ENCODE assay signal across 9 cellular contexts in the genomic region with DNA sequence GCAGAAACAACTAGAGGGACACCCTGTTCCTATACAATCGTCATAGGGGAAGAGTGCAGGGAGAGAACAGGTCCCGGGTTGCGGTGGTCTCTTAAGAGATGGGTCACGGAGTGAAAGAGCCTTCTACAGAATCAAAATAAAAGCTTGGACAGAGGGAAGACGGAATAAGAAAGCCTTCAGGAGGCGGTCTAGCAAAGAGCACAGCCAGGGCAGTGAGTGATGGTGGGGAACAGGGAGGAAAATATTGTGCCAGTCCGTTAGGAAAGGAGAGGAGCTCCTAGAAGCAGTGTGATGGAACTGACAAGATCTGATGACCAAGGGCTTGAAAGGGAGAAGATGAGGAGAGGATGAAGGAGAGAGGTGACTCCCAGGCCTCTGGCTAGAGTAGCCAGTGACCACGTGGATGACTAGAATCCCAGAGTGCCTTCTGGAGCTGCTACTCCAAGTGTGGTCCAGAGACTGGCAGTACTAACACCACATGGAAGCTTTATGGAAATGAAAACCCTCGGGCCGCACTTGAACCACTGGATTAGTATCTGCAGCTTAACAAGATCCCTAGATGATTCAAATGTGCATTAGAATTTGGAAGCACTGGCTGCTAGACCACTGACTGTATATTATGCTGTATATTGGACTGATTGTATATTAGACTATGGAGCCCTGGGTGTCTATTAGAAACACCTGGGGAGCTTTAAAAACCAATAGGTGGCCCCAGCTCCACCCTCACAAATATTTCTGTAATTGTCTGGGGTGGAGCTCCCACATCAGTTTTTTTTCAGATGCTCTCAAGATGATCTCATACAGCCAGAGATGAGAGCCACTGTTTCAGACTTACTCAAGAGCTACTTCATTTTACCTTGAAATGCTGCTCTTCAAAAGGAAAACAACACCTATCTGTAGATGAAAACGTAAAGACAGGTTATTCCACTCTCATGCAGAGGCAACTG. TPM values are rescaled to one million over a fixed set of nuclear protein-coding genes. Genes with fewer than 3 reads are reported as not detected.
DNase-seq lines count a peak whose midpoint lies in the region; ATAC-seq and TF ChIP-seq lines count a peak whose summit lies in the region.
"Had no signal": no experiment of that assay in that cellular context is flagged by ENCODE, and none has a peak within 500 bp of the region (broad histone marks: within the 10 kb centered on the region; RNA-seq: fewer than 3 reads in every experiment).

No MANE protein-coding gene starts in this region.

- no peak overlapping the region for H2AFZ ChIP-seq in DND-41 (ENCODE audit: low read depth, low read length)
- H2AFZ ChIP-seq in IMR-90 (replicated peaks; ENCODE audit: low read length, poor library complexity): peak overlapping the region; percentile 84
- peak overlapping the region; percentile 98 for H2AFZ ChIP-seq in neural progenitor cell (replicated peaks)

- peak overlapping the region; percentile 90 for H2AK9ac ChIP-seq in IMR-90 (replicated peaks; ENCODE audit: low read depth, low read length, poor library complexity)

- peak overlapping the region; percentile 81 for H2BK120ac ChIP-seq in IMR-90 (ENCODE audit: low read depth, low read length)

- H3K4me1 ChIP-seq in DND-41 (ENCODE audit: insufficient read depth, low read length) (peaks cover 94% of the 10 kb centered on the region), IMR-90 (ENCODE audit: control insufficient read depth, insufficient read depth, low read length) (peaks cover 13% of the 10 kb centered on the region), neural progenitor cell (peaks cover 4% of the 10 kb centered on the region)

- no peaks in the 10 kb centered on the region for H3K36me3 Mint-ChIP-seq in neural progenitor cell

- TF ChIP-seq CTCF in DND-41 (IDR thresholded peaks at IDR 0.05; ENCODE audit: borderline replicate concordance, extremely low read depth, low read length, poor library complexity, severe bottlenecking) (no peak), IMR-90 (conservative IDR thresholded peaks at IDR 0.05; ENCODE audit: low read depth, low read length) (no peak), choroid plexus epithelial cell (conservative IDR thresholded peaks at IDR 0.05; ENCODE audit: low read depth, low read length) (peak; percentile 5), neural progenitor cell (IDR thresholded peaks at IDR 0.05) (no peak)

- H3K9me3 ChIP-seq in DND-41 (ENCODE audit: insufficient read depth, low read length, severe bottlenecking) (no peaks in the 10 kb centered on the region), IMR-90 (ENCODE audit: control insufficient read depth, insufficient read depth, low read length) (no peaks in the 10 kb centered on the region), neural progenitor cell (ENCODE audit: low read depth) (no peaks in the 10 kb centered on the region)

- in situ Hi-C loops in IMR-90 (cut with MboI; ENCODE audit: low sequenced_read_pairs): loop anchor here (5.0 kb wide), 1 partner anchor 45 kb away; no protein-coding TSS in a partner anchor

- peak overlapping the region; percentile 71 for H4K5ac ChIP-seq in IMR-90 (ENCODE audit: low read depth, low read length)

- DNase-seq in DND-41: no peak
- DNase-seq in IMR-90: peak; percentile 55
- peak; percentile 62 for DNase-seq in choroid plexus epithelial cell (ENCODE audit: low read depth)
- no peak for DNase-seq in neural progenitor cell (ENCODE audit: low spot score)
- no peak for DNase-seq in NCI-H187 (lab: John Stamatoyannopoulos, UW)
- DNase-seq in NCI-H2196 treated with DMSO at 0.1 percent for 48 hours (lab: John Stamatoyannopoulos, UW; ENCODE audit: unreplicated experiment): no peak
- DNase-seq in RPMI8226: no peak
- DNase-seq: immature natural killer cell had no signal

- peaks cover 25 to 53% of the 10 kb centered on the region in 2 experiments for H3K79me1 ChIP-seq in IMR-90 (ENCODE audit: low read depth in 1 of 2, low read length in 2 of 2)

- H3K9me3 Mint-ChIP-seq in neural progenitor cell: no peaks in the 10 kb centered on the region

- peaks cover 39% of the 10 kb centered on the region for H3K79me2 ChIP-seq in DND-41 (ENCODE audit: insufficient read depth, low read length)
- H3K79me2 ChIP-seq in neural progenitor cell (ENCODE audit: low read depth): no peaks in the 10 kb centered on the region

- POLR2A ChIA-PET in IMR-90 (lab: Charles Lee; ENCODE audit: unreplicated experiment): interaction anchor here (0.6 to 0.9 kb wide), 2 partner anchors 44 to 146 kb away, joined by 4 to 9 read pairs; no protein-coding TSS in a partner anchor

- intact Hi-C loops in IMR-90 (cut with micrococcal nuclease): loop anchor here (1.0 to 2.0 kb wide), 3 partner anchors 27 to 97 kb away; no protein-coding TSS in a partner anchor

- H3K27ac ChIP-seq in DND-41 (ENCODE audit: low read length): peak overlapping the region; percentile 85
- peak overlapping the region; percentile 99 for H3K27ac ChIP-seq in IMR-90 (ENCODE audit: insufficient read depth, low read length)
- no peak overlapping the region for H3K27ac ChIP-seq in neural progenitor cell

- H3K9ac ChIP-seq in DND-41 (ENCODE audit: low read depth, low read length) (peak overlapping the region; percentile 84), IMR-90 (ENCODE audit: low read depth, low read length) (peak overlapping the region; percentile 92), neural progenitor cell (no peak overlapping the region)

- TF ChIP-seq POLR2A in IMR-90 (IDR thresholded peaks at IDR 0.05; ENCODE audit: low read depth, low read length): no peak

- H3K4me2 ChIP-seq in DND-41 (ENCODE audit: insufficient read depth, low read length) (peak overlapping the region; percentile 86), IMR-90 (ENCODE audit: low read depth, low read length) (peak overlapping the region; percentile 95), neural progenitor cell (peak overlapping the region; percentile 89)

- H3K27me3 Mint-ChIP-seq in neural progenitor cell (ENCODE audit: insufficient read depth, low read depth): peaks cover 11% of the 10 kb centered on the region

- peak overlapping the region; percentile 57 for H3K27ac Mint-ChIP-seq in neural progenitor cell
- H3K27ac Mint-ChIP-seq: immature natural killer cell had no signal

- dilution Hi-C loops in IMR-90 (cut with HindIII; ENCODE audit: low sequenced_read_pairs, unreplicated experiment): no loop called here

- 67% methylated on average over 5 of the region's 11 CpGs; no CpG with 5 or more reads in 1 of the 2 experiments for WGBS in IMR-90 (ENCODE audit: extremely low coverage in 2 of 2, insufficient read length in 1 of 2), 2 experiments

- H3K4me3 ChIP-seq in DND-41 (ENCODE audit: low read depth in 1 of 2, low read length in 2 of 2) (peak overlapping the region in 1 of 2 experiments; percentile 90; a peak in 2 of 4 replicates), IMR-90 (ENCODE audit: insufficient read depth, low read depth, low read length) (peak overlapping the region; percentile 88), choroid plexus epithelial cell (ENCODE audit: low read depth, low read length) (peak overlapping the region; percentile 75), neural progenitor cell (peak overlapping the region; percentile 77)

- peak overlapping the region; percentile 86 for H4K91ac ChIP-seq in IMR-90 (ENCODE audit: insufficient read depth, low read depth, low read length)

- peaks cover 17% of the 10 kb centered on the region for H3K4me1 Mint-ChIP-seq in neural progenitor cell

- H3K18ac ChIP-seq in IMR-90 (ENCODE audit: low read depth, low read length): peak overlapping the region; percentile 78

- H3K23ac ChIP-seq in IMR-90 (ENCODE audit: low read depth, low read length): peak overlapping the region; percentile 77

- H3K36me3 ChIP-seq in DND-41 (ENCODE audit: insufficient read depth, low read length): peaks cover 22% of the 10 kb centered on the region
- H3K36me3 ChIP-seq in IMR-90 (ENCODE audit: control insufficient read depth, insufficient read depth, low read length): no peaks in the 10 kb centered on the region
- no peaks in the 10 kb centered on the region for H3K36me3 ChIP-seq in neural progenitor cell

- BruUV-seq in IMR-90 (replicated peaks; lab: Mats Ljungman, UMichigan): no TSS peak

- peak overlapping the region; percentile 88 for H3K56ac ChIP-seq in IMR-90 (ENCODE audit: extremely low read depth, insufficient read depth, low read length)

- peak overlapping the region; percentile 86 for H3K4ac ChIP-seq in IMR-90 (ENCODE audit: low read depth, low read length)

- no peak for TF ChIP-seq RAD21 in IMR-90 (IDR thresholded peaks at IDR 0.05; ENCODE audit: low read length)

- H4K20me1 ChIP-seq in DND-41 (ENCODE audit: insufficient read depth, low read length) (peaks cover 12% of the 10 kb centered on the region), IMR-90 (ENCODE audit: insufficient read depth, low read length) (peaks cover 27% of the 10 kb centered on the region; the same call in 1 of the 2 replicates), neural progenitor cell (ENCODE audit: low read depth) (no peaks in the 10 kb centered on the region)

- H2AK5ac ChIP-seq in IMR-90 (ENCODE audit: low read depth, low read length): peak overlapping the region; percentile 96

- no peak for ATAC-seq in DND-41 (ENCODE audit: insufficient read depth, low read depth)
- ATAC-seq in IMR-90 (ENCODE audit: low read depth): no peak
- no peak for ATAC-seq in GM19452 (IDR thresholded peaks at IDR 0.05; ENCODE audit: unreplicated experiment)

- peak overlapping the region; percentile 97 for H2BK20ac ChIP-seq in IMR-90 (ENCODE audit: low read depth, low read length)

- H3K9me1 ChIP-seq in IMR-90 (ENCODE audit: insufficient read depth, low read length): peaks cover 33% of the 10 kb centered on the region

- peak overlapping the region; percentile 87; the same call in 2 of the 3 replicates for H2BK15ac ChIP-seq in IMR-90 (ENCODE audit: low read depth, low read length)

- peak overlapping the region; percentile 97 for H2BK5ac ChIP-seq in IMR-90 (ENCODE audit: low read depth, low read length, poor library complexity, severe bottlenecking)

- peak overlapping the region; percentile 93 for H3K4me3 Mint-ChIP-seq in neural progenitor cell

- no peaks in the 10 kb centered on the region for H3F3A ChIP-seq in neural progenitor cell (ENCODE audit: low read depth)

- CTCF ChIA-PET in IMR-90 (lab: Yijun Ruan, JAX): interaction anchor here (0.6 to 1.2 kb wide), 6 partner anchors 12 to 53 kb away, joined by 3 to 10 read pairs (median 3); no protein-coding TSS in a partner anchor

- H4K8ac ChIP-seq in IMR-90 (ENCODE audit: low read depth in 2 of 2, low read length in 2 of 2): peak overlapping the region; percentile 91 to 97

- peak overlapping the region; percentile 53 for H3K14ac ChIP-seq in IMR-90 (replicated peaks; ENCODE audit: low read depth, low read length)

- H3K27me3 ChIP-seq in DND-41 (ENCODE audit: insufficient read depth, low read length, poor library complexity): no peaks in the 10 kb centered on the region
- H3K27me3 ChIP-seq in IMR-90 (ENCODE audit: control insufficient read depth, insufficient read depth, low read length): no peaks in the 10 kb centered on the region
- H3K27me3 ChIP-seq in neural progenitor cell: peaks cover 42% of the 10 kb centered on the region

TF ChIP-seq in IMR-90, 13 proteins besides CTCF, POLR2A, EP300 and RAD21 (continues in another document):
- no peak for TF ChIP-seq SMC3 (IDR thresholded peaks at IDR 0.05; ENCODE audit: low read depth, low read length)

RNA-seq across cellular contexts. Expression of a gene that starts 1.1 kb away (rescaled TPM):
- total RNA-seq in IMR-90 (2012; rRNA removed) (89.2 and 93.7 TPM in 2 replicates), neural progenitor cell (ENCODE audit: low replicate concordance) (2.8 and 3.6 TPM in 2 replicates)
- 54.5 and 61.6 TPM in 2 replicates for polyA plus RNA-seq in IMR-90 (2012; rRNA removed)
- polyA plus RNA-seq in IMR-90 (2012; cell fraction: cytosol; rRNA removed): 71.6 and 118 TPM in 2 replicates
- polyA plus RNA-seq in IMR-90 (2012; cell fraction: nucleus; rRNA removed; ENCODE audit: low replicate concordance): 36.3 and 66.6 TPM in 2 replicates
- polyA plus RNA-seq: immature natural killer cell had no signal

Comparison
In these comparisons a context has a peak if more than half of its experiments do, and no peak if none do; other contexts are left out.
1. DNase-seq: peak in IMR-90 (single experiment) and choroid plexus epithelial cell (single experiment); none in DND-41 (single experiment), neural progenitor cell (single experiment), NCI-H187 (0 of 2), NCI-H2196 treated with DMSO at 0.1 percent for 48 hours (single experiment) and RPMI8226 (single experiment).
2. RNA of a gene that starts 1.1 kb away (total RNA-seq): 89.2 to 93.7 TPM in IMR-90; 2.8 to 3.6 TPM in neural progenitor cell; every median in the first group is over 10 times any median in the second.
3. Peak in every context shown above with its lines, with median percentiles within 50 percentile points of each other: H3K4me2 ChIP-seq.